Comparison of ENCODE assay signal across 19 cellular contexts in the genomic region with DNA sequence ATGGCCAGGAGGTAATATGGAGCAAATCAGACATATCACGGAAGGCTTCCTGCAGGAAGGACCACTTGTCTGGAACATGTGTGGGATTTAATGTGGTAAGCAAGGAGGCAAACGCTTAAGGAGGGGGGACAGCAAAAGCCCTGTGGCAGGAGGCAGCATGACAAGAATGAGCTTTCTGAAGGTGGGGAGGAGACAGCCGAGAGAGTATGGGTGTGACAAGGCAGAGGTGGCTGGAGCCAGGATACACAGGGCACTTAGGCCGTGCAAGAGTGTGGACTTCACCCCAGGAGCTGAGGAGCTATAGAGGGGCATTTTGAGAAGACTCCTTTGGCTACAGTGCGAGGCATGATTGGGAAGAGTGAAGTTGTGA. TPM values are rescaled to one million over a fixed set of nuclear protein-coding genes. Genes with fewer than 3 reads are reported as not detected.
DNase-seq lines count a peak whose midpoint lies in the region; ATAC-seq and TF ChIP-seq lines count a peak whose summit lies in the region.
"Had no signal": no experiment of that assay in that cellular context is flagged by ENCODE, and none has a peak within 500 bp of the region (broad histone marks: within the 10 kb centered on the region; RNA-seq: fewer than 3 reads in every experiment).

No MANE protein-coding gene starts in this region.

- no peak overlapping the region for H3K4me3 ChIP-seq in esophagus muscularis mucosa
- H3K4me3 ChIP-seq: GM23248, HAP-1 had no signal

- ATAC-seq in activated T-cell treated with anti-CD3 and anti-CD28 coated beads, Interleukin-2, amount 50 U/mL, for 72 hours (replicated peaks in 1 of 2), result no peak
- ATAC-seq in activated naive CD8-positive, alpha-beta T cell treated with anti-CD3 and anti-CD28 coated beads, Interleukin-2, amount 50 U/mL, for 24 hours, result peak; percentile 25
- ATAC-seq in T-helper 17 cell, result no peak
- ATAC-seq: PC-3 had no signal

- DNase-seq in activated T-cell treated with anti-CD3 and anti-CD28 coated beads, Interleukin-2, amount 50 U/mL, for 72 hours, result no peak
- no peak for DNase-seq in activated T-cell treated with anti-CD3 and anti-CD28 coated beads, Interleukin-2, amount 50 U/mL, for 1 hour
- DNase-seq in activated naive CD8-positive, alpha-beta T cell treated with anti-CD3 and anti-CD28 coated beads, Interleukin-2, amount 50 U/mL, for 24 hours, result no peak
- DNase-seq in esophagus muscularis mucosa (ENCODE audit: extremely low spot score), result no peak
- peak; percentile 31 for DNase-seq in type B pancreatic cell (ENCODE audit: extremely low spot score, unreplicated experiment)
- no peak for DNase-seq in amygdala (lab: John Stamatoyannopoulos, UW)
- no peak for DNase-seq in T-helper 17 cell
- DNase-seq: CD4-positive, CD25-positive, alpha-beta regulatory T cell; DMS79 treated with DMSO at 0.1 percent for 48 hours; GM23248; Kasumi-1; NCI-H1694; NCI-H2081; NCI-H2171; NCI-H345; NCI-H524; PC-3; Right ventricle myocardium superior had no signal

- H3K36me3 ChIP-seq in esophagus muscularis mucosa, result no peaks in the 10 kb centered on the region
- H3K36me3 ChIP-seq: HAP-1 had no signal

- H3K27me3 Mint-ChIP-seq in activated T-cell treated with anti-CD3 and anti-CD28 coated beads, Interleukin-2, amount 50 U/mL, for 72 hours (ENCODE audit: low read depth), result no peaks in the 10 kb centered on the region
- peaks cover 11% of the 10 kb centered on the region for H3K27me3 Mint-ChIP-seq in activated naive CD8-positive, alpha-beta T cell treated with anti-CD3 and anti-CD28 coated beads, Interleukin-2, amount 50 U/mL, for 24 hours
- H3K27me3 Mint-ChIP-seq in type B pancreatic cell (peaks cover 8% of the 10 kb centered on the region), T-helper 17 cell (peaks cover 6% of the 10 kb centered on the region)
- H3K27me3 Mint-ChIP-seq: CD4-positive, CD25-positive, alpha-beta regulatory T cell had no signal

- H3K27ac Mint-ChIP-seq in activated T-cell treated with anti-CD3 and anti-CD28 coated beads, Interleukin-2, amount 50 U/mL, for 72 hours, result no peak overlapping the region
- H3K27ac Mint-ChIP-seq in activated naive CD8-positive, alpha-beta T cell treated with anti-CD3 and anti-CD28 coated beads, Interleukin-2, amount 50 U/mL, for 24 hours, result no peak overlapping the region
- no peak overlapping the region for H3K27ac Mint-ChIP-seq in type B pancreatic cell
- H3K27ac Mint-ChIP-seq in T-helper 17 cell, result no peak overlapping the region

- no peaks in the 10 kb centered on the region for H3K27me3 ChIP-seq in esophagus muscularis mucosa

- TF ChIP-seq CTCF in esophagus muscularis mucosa (IDR thresholded peaks at IDR 0.05) (no peak), type B pancreatic cell (conservative IDR thresholded peaks at IDR 0.05) (no peak)

- H3K36me3 Mint-ChIP-seq in activated T-cell treated with anti-CD3 and anti-CD28 coated beads, Interleukin-2, amount 50 U/mL, for 72 hours (ENCODE audit: insufficient read depth in 2 of 2), result no peaks in the 10 kb centered on the region
- H3K36me3 Mint-ChIP-seq in activated naive CD8-positive, alpha-beta T cell treated with anti-CD3 and anti-CD28 coated beads, Interleukin-2, amount 50 U/mL, for 24 hours (ENCODE audit: low read depth), result no peaks in the 10 kb centered on the region
- no peaks in the 10 kb centered on the region for H3K36me3 Mint-ChIP-seq in type B pancreatic cell
- no peaks in the 10 kb centered on the region for H3K36me3 Mint-ChIP-seq in T-helper 17 cell (ENCODE audit: low read depth)
- H3K36me3 Mint-ChIP-seq: CD4-positive, CD25-positive, alpha-beta regulatory T cell had no signal

- no peaks in the 10 kb centered on the region for H3K9me3 ChIP-seq in esophagus muscularis mucosa
- no peaks in the 10 kb centered on the region for H3K9me3 ChIP-seq in T-helper 17 cell (ENCODE audit: control insufficient read depth, low read length, poor library complexity, severe bottlenecking)
- H3K9me3 ChIP-seq: HAP-1 had no signal

- H3K4me3 Mint-ChIP-seq in activated T-cell treated with anti-CD3 and anti-CD28 coated beads, Interleukin-2, amount 50 U/mL, for 72 hours, result peak overlapping the region; percentile 1 to 46
- no peak overlapping the region for H3K4me3 Mint-ChIP-seq in activated naive CD8-positive, alpha-beta T cell treated with anti-CD3 and anti-CD28 coated beads, Interleukin-2, amount 50 U/mL, for 24 hours
- H3K4me3 Mint-ChIP-seq in type B pancreatic cell, result no peak overlapping the region
- no peak overlapping the region for H3K4me3 Mint-ChIP-seq in T-helper 17 cell
- H3K4me3 Mint-ChIP-seq: CD4-positive, CD25-positive, alpha-beta regulatory T cell had no signal

- no peak for TF ChIP-seq POLR2A in esophagus muscularis mucosa (IDR thresholded peaks at IDR 0.05; ENCODE audit: low read depth)

- H3K4me1 Mint-ChIP-seq in activated T-cell treated with anti-CD3 and anti-CD28 coated beads, Interleukin-2, amount 50 U/mL, for 72 hours (ENCODE audit: low read depth), result peaks cover 9% of the 10 kb centered on the region
- H3K4me1 Mint-ChIP-seq in activated naive CD8-positive, alpha-beta T cell treated with anti-CD3 and anti-CD28 coated beads, Interleukin-2, amount 50 U/mL, for 24 hours, result peaks cover 14% of the 10 kb centered on the region
- H3K4me1 Mint-ChIP-seq in type B pancreatic cell (ENCODE audit: unreplicated experiment) (peaks cover 7% of the 10 kb centered on the region), T-helper 17 cell (no peaks in the 10 kb centered on the region)
- H3K4me1 Mint-ChIP-seq: CD4-positive, CD25-positive, alpha-beta regulatory T cell had no signal

- TF ChIP-seq EP300 in esophagus muscularis mucosa (IDR thresholded peaks at IDR 0.05), result no peak

- WGBS in esophagus muscularis mucosa, result 84% methylated on average over 5 of the region's 5 CpGs

- H3K4me1 ChIP-seq in esophagus muscularis mucosa, result peaks cover 12 to 58% (median 37%) of the 10 kb centered on the region in 4 donors
- H3K4me1 ChIP-seq: HAP-1 had no signal

- H3K27ac ChIP-seq in esophagus muscularis mucosa (replicated peaks in 1 of 4), result peak overlapping the region in 3 of 4 donors; percentile 68 to 76 (median 70)
- H3K27ac ChIP-seq: GM23248 had no signal

- intact Hi-C loops in esophagus muscularis mucosa (cut with DNase I), result no loop called here

- H3K9me3 Mint-ChIP-seq in activated T-cell treated with anti-CD3 and anti-CD28 coated beads, Interleukin-2, amount 50 U/mL, for 72 hours, result no peaks in the 10 kb centered on the region
- H3K9me3 Mint-ChIP-seq in activated naive CD8-positive, alpha-beta T cell treated with anti-CD3 and anti-CD28 coated beads, Interleukin-2, amount 50 U/mL, for 24 hours, result no peaks in the 10 kb centered on the region
- H3K9me3 Mint-ChIP-seq in type B pancreatic cell, result no peaks in the 10 kb centered on the region
- H3K9me3 Mint-ChIP-seq: CD4-positive, CD25-positive, alpha-beta regulatory T cell had no signal

RNA-seq across cellular contexts. Expression of gene S1PR3, which starts 14.4 kb away (rescaled TPM):
- under 1 TPM; 0.48 to 0.76 TPM for total RNA-seq in activated T-cell treated with anti-CD3 and anti-CD28 coated beads, Interleukin-2, amount 50 U/mL, for 72 hours
- total RNA-seq in esophagus muscularis mucosa (100 to 1,000 TPM; 184 to 340 (median 223) TPM), type B pancreatic cell (ENCODE audit: low replicate concordance) (9.3 and 37.9 TPM in 2 replicates), T-helper 17 cell (1 to 10 TPM in 1 of 2 donors, under 1 TPM in 1; 0.05 to 1.7 TPM)
- total RNA-seq: CD4-positive, CD25-positive, alpha-beta regulatory T cell had no signal

Comparison
In these comparisons a context has a peak if more than half of its experiments do, and no peak if none do; other contexts are left out.
1. H3K4me3 Mint-ChIP-seq: peak in activated T-cell treated with anti-CD3 and anti-CD28 coated beads, Interleukin-2, amount 50 U/mL, for 72 hours (2 of 2); none in activated naive CD8-positive, alpha-beta T cell treated with anti-CD3 and anti-CD28 coated beads, Interleukin-2, amount 50 U/mL, for 24 hours (single experiment), type B pancreatic cell (single experiment) and T-helper 17 cell (single experiment).